In genomic region chr15:76863123-76863522, GRCh38 we compare ENCODE assay signal across 19 cellular contexts. TPM values are rescaled to one million over a fixed set of nuclear protein-coding genes. Genes with fewer than 3 reads are reported as not detected.
DNase-seq lines count a peak whose midpoint lies in the region; ATAC-seq and TF ChIP-seq lines count a peak whose summit lies in the region.
"Had no signal": no experiment of that assay in that cellular context is flagged by ENCODE, and none has a peak within 500 bp of the region (broad histone marks: within the 10 kb centered on the region; RNA-seq: fewer than 3 reads in every experiment).

No MANE protein-coding gene starts in this region.

- H3K4me1 Mint-ChIP-seq in CD8-positive, alpha-beta T cell (ENCODE audit: low read depth) = peaks cover 38% of the 10 kb centered on the region

- TF ChIP-seq CTCF in CD8-positive, alpha-beta T cell (IDR thresholded peaks at IDR 0.05) = no peak
- no peak for TF ChIP-seq CTCF in HEK293 (tag by site-specific recombination; IDR thresholded peaks at IDR 0.05)
- no peak for TF ChIP-seq CTCF in fibroblast of villous mesenchyme (IDR thresholded peaks at IDR 0.05; ENCODE audit: insufficient read depth, low read depth, low read length)

- H3K4me1 ChIP-seq in CD8-positive, alpha-beta T cell (ENCODE audit: insufficient read depth, low read length) = no peaks in the 10 kb centered on the region
- H3K4me1 ChIP-seq in HEK293 (ENCODE audit: control insufficient read depth, insufficient read depth, low read length) = peaks cover 36% of the 10 kb centered on the region; the same call in 1 of the 2 replicates
- peaks cover 0 to 6% of the 10 kb centered on the region in 2 donors for H3K4me1 ChIP-seq in neuronal stem cell (ENCODE audit: control insufficient read depth in 2 of 2, insufficient read depth in 1 of 2, low read depth in 1 of 2, low read length in 2 of 2)
- H3K4me1 ChIP-seq: BE2C had no signal

- H3K27ac Mint-ChIP-seq in CD8-positive, alpha-beta T cell = peak overlapping the region; percentile 11
- H3K27ac Mint-ChIP-seq: IgD-negative memory B cell had no signal

- H3K4me3 Mint-ChIP-seq in CD8-positive, alpha-beta T cell = no peak overlapping the region
- H3K4me3 Mint-ChIP-seq: CD4-positive, CD25-positive, alpha-beta regulatory T cell; IgD-negative memory B cell had no signal

- CTCF ChIA-PET in CD8-positive, alpha-beta T cell (lab: Charles Lee) = no interaction called here
- CTCF ChIA-PET in HEK293 (lab: Yijun Ruan, JAX) = interaction anchor here (0.6 kb wide), 1 partner anchor 711 kb away, joined by 3 read pairs; no protein-coding TSS in a partner anchor

- no peak overlapping the region for H2BK120ac ChIP-seq in neuronal stem cell (ENCODE audit: low read depth, low read length)

- no peak overlapping the region for H2AK5ac ChIP-seq in neuronal stem cell (ENCODE audit: low read depth, low read length)

- no peak overlapping the region for H2AFZ ChIP-seq in neuronal stem cell (ENCODE audit: low read length)

- H3K14ac ChIP-seq in neuronal stem cell (ENCODE audit: low read length) = no peak overlapping the region

- intact Hi-C loops in CD8-positive, alpha-beta T cell (cut with DNase I, micrococcal nuclease) = no loop called here
- intact Hi-C loops in cardiac septum (cut with DNase I) = loop anchor here (10.0 kb wide), 1 partner anchor 668 kb away; no protein-coding TSS in a partner anchor

- H3K4me3 ChIP-seq in CD8-positive, alpha-beta T cell (ENCODE audit: low read depth, low read length) = no peak overlapping the region
- no peak overlapping the region for H3K4me3 ChIP-seq in HEK293 (ENCODE audit: low read depth, low read length)
- no peak overlapping the region for H3K4me3 ChIP-seq in fibroblast of villous mesenchyme (ENCODE audit: low read depth, low read length)
- no peak overlapping the region for H3K4me3 ChIP-seq in neuronal stem cell (ENCODE audit: low read length in 2 of 2)

- POLR2A ChIA-PET in CD8-positive, alpha-beta T cell (lab: Charles Lee) = no interaction called here
- POLR2A ChIA-PET in HEK293 (lab: Yijun Ruan, JAX) = no interaction called here

- no peak for ATAC-seq in CD8-positive, alpha-beta T cell
- no peak for ATAC-seq in GM19397 (IDR thresholded peaks at IDR 0.05; ENCODE audit: unreplicated experiment)
- ATAC-seq: HCT116, HepG2 had no signal

- H3K36me3 ChIP-seq in CD8-positive, alpha-beta T cell (ENCODE audit: insufficient read depth, low read length) = no peaks in the 10 kb centered on the region
- H3K36me3 ChIP-seq in HEK293 (ENCODE audit: control insufficient read depth in 2 of 2, insufficient read depth in 1 of 2, low read length in 2 of 2) (0 out of 3 replicates have a peak, but pooled peaks cover 0 to 3% of the 10 kb centered on the region in 2 experiments), neuronal stem cell (replicated peaks in 1 of 2; ENCODE audit: control insufficient read depth in 2 of 2, insufficient read depth in 2 of 2, low read length in 2 of 2) (no peaks in the 10 kb centered on the region)
- H3K36me3 ChIP-seq: BE2C had no signal

- H3K4me2 ChIP-seq in neuronal stem cell (ENCODE audit: insufficient read depth, low read length, poor library complexity, severe bottlenecking) = no peak overlapping the region

- no peak overlapping the region for H2BK5ac ChIP-seq in neuronal stem cell (ENCODE audit: low read length)

- H3K79me1 ChIP-seq in neuronal stem cell (ENCODE audit: low read depth, low read length) = no peaks in the 10 kb centered on the region

- no peak overlapping the region for H2BK15ac ChIP-seq in neuronal stem cell (ENCODE audit: low read length)

- DNase-seq in CD8-positive, alpha-beta T cell = no peak
- peak; percentile 14 for DNase-seq in fibroblast of villous mesenchyme (ENCODE audit: low read depth)
- peak; percentile 24 for DNase-seq in neuronal stem cell (ENCODE audit: low spot score)
- no peak for DNase-seq in cardiac septum (ENCODE audit: low spot score)
- DNase-seq in NCI-H1436 (lab: John Stamatoyannopoulos, UW) = no peak
- DNase-seq: ACHN; BE2C; C1 segment of cervical spinal cord; CD4-positive, CD25-positive, alpha-beta regulatory T cell; DMS53; DND-41; GOT3; H7; KBM-7 had no signal

- H2BK12ac ChIP-seq in neuronal stem cell (ENCODE audit: low read length) = no peak overlapping the region

- H3K9me3 ChIP-seq in CD8-positive, alpha-beta T cell (ENCODE audit: low read length) = no peaks in the 10 kb centered on the region
- no peaks in the 10 kb centered on the region for H3K9me3 ChIP-seq in HEK293 (ENCODE audit: control insufficient read depth, insufficient read depth, low read depth, low read length)
- H3K9me3 ChIP-seq in neuronal stem cell (replicated peaks in 1 of 2; ENCODE audit: control insufficient read depth in 2 of 2, insufficient read depth in 1 of 2, low read depth in 1 of 2, low read length in 2 of 2) = no peaks in the 10 kb centered on the region
- H3K9me3 ChIP-seq: BE2C had no signal

- H3K36me3 Mint-ChIP-seq in CD8-positive, alpha-beta T cell = peaks cover 9% of the 10 kb centered on the region

- no CpG with 5 or more reads among the region's 4 CpGs for WGBS in neuronal stem cell (ENCODE audit: extremely low coverage in 2 of 2, insufficient read length in 2 of 2, insufficient replicate concordance in 1 of 2), 2 donors

- no peak overlapping the region for H3K27ac ChIP-seq in CD8-positive, alpha-beta T cell (ENCODE audit: low read depth, low read length)
- 0 out of 2 replicates have a peak overlapping the region, but pooled peaks have one; percentile 1 for H3K27ac ChIP-seq in HEK293 (ENCODE audit: extremely low read depth, low read depth, low read length)
- H3K27ac ChIP-seq in neuronal stem cell (replicated peaks; ENCODE audit: low read length) = no peak overlapping the region

- H3K4ac ChIP-seq in neuronal stem cell (ENCODE audit: low read length) = no peak overlapping the region

- no peak overlapping the region for H3K18ac ChIP-seq in neuronal stem cell (ENCODE audit: low read length)

- H3K27me3 ChIP-seq in CD8-positive, alpha-beta T cell (ENCODE audit: insufficient read depth, low read length) = no peaks in the 10 kb centered on the region
- no peaks in the 10 kb centered on the region for H3K27me3 ChIP-seq in neuronal stem cell (ENCODE audit: control insufficient read depth in 3 of 3, insufficient read depth in 3 of 3, low read depth in 1 of 3, low read length in 3 of 3)
- H3K27me3 ChIP-seq: BE2C had no signal

- no peaks in the 10 kb centered on the region for H3K9me3 Mint-ChIP-seq in CD8-positive, alpha-beta T cell
- H3K9me3 Mint-ChIP-seq: IgD-negative memory B cell had no signal

- no peak overlapping the region for H3K9ac ChIP-seq in neuronal stem cell (ENCODE audit: low read depth, low read length, poor library complexity)

- H4K91ac ChIP-seq in neuronal stem cell (ENCODE audit: low read depth, low read length, poor library complexity) = no peak overlapping the region

- no peak overlapping the region for H4K8ac ChIP-seq in neuronal stem cell (ENCODE audit: low read depth, low read length)

- no peak overlapping the region for H3K23ac ChIP-seq in neuronal stem cell (ENCODE audit: low read depth, low read length, poor library complexity)

- no peaks in the 10 kb centered on the region for H3K27me3 Mint-ChIP-seq in CD8-positive, alpha-beta T cell (ENCODE audit: low read depth)
- H3K27me3 Mint-ChIP-seq: CD4-positive, CD25-positive, alpha-beta regulatory T cell; IgD-negative memory B cell had no signal

TF ChIP-seq in HEK293, 187 proteins besides CTCF, POLR2A, EP300 and RAD21 (continues in another document):
- TF ChIP-seq ZNF629 (tag by site-specific recombination; IDR thresholded peaks at IDR 0.05) (no peak), FEZF1 (tag by site-specific recombination; IDR thresholded peaks at IDR 0.05) (peak; percentile 55; the same call in 1 of the 2 replicates), ZSCAN30 (tag by site-specific recombination; IDR thresholded peaks at IDR 0.05) (0 out of 2 replicates have a peak, but pooled peaks have one; percentile 24), ZFHX2 (tag by site-specific recombination; conservative IDR thresholded peaks at IDR 0.05) (peak; percentile 29; the same call in 1 of the 2 replicates), PRDM6 (tag by site-specific recombination; IDR thresholded peaks at IDR 0.05) (0 out of 2 replicates have a peak, but pooled peaks have one; percentile 40)

RNA-seq across cellular contexts. Expression of gene SCAPER, which starts 42.0 kb away (rescaled TPM):
- total RNA-seq in CD8-positive, alpha-beta T cell = 10 to 100 TPM; 21.7 to 29.7 TPM
- total RNA-seq in fibroblast of villous mesenchyme (6.1 and 9.1 TPM in 2 replicates), cardiac septum (31.9 TPM)
- polyA plus RNA-seq in neuronal stem cell (2013, experiment 1 of 2) = 7.7 TPM
- polyA plus RNA-seq in neuronal stem cell (2013, experiment 2 of 2) = 7.7 TPM

Comparison
In these comparisons a context has a peak if more than half of its experiments do, and no peak if none do; other contexts are left out.
1. DNase-seq: peak in fibroblast of villous mesenchyme (single experiment) and neuronal stem cell (single experiment); none in CD8-positive, alpha-beta T cell (0 of 7), cardiac septum (single experiment) and NCI-H1436 (single experiment).